In genomic region chrX:7690842-7691241, GRCh38 we compare ENCODE assay signal across 10 cellular contexts.
"Had no signal": no experiment of that assay in that cellular context is flagged by ENCODE, and none has a peak within 500 bp of the region (broad histone marks: within the 10 kb centered on the region; RNA-seq: fewer than 3 reads in every experiment).

No MANE protein-coding gene starts in this region.

- H3K9me3 ChIP-seq: ovary, suprapubic skin, upper lobe of right lung had no signal

- DNase-seq: dermis blood vessel endothelial cell; erythroblast; hippocampal formation; ovary; stimulated activated CD4-positive, alpha-beta T cell treated with anti-CD3 and anti-CD28 coated beads, Interleukin-4, amount 100 ng/mL, for 1 hour; stimulated activated CD8-positive, alpha-beta memory T cell treated with anti-CD3 and anti-CD28 coated beads, Interleukin-4, amount 100 ng/mL, for 48 hours; stimulated activated naive CD8-positive, alpha-beta T cell treated with anti-CD3 and anti-CD28 coated beads, Interleukin-15, Interleukin-2, amounts not matched to agents 100 U/mL and 50 U/mL, for 24 hours; T-helper 2 cell; upper lobe of right lung had no signal

- H3K36me3 ChIP-seq: ovary, suprapubic skin, upper lobe of right lung had no signal

- H3K4me1 ChIP-seq: suprapubic skin, upper lobe of right lung had no signal

- H3K27ac ChIP-seq: ovary, suprapubic skin, upper lobe of right lung had no signal

- H3K27me3 ChIP-seq: ovary, suprapubic skin, upper lobe of right lung had no signal

- H3K4me3 ChIP-seq: ovary, suprapubic skin, upper lobe of right lung had no signal
